In the genomic region with DNA sequence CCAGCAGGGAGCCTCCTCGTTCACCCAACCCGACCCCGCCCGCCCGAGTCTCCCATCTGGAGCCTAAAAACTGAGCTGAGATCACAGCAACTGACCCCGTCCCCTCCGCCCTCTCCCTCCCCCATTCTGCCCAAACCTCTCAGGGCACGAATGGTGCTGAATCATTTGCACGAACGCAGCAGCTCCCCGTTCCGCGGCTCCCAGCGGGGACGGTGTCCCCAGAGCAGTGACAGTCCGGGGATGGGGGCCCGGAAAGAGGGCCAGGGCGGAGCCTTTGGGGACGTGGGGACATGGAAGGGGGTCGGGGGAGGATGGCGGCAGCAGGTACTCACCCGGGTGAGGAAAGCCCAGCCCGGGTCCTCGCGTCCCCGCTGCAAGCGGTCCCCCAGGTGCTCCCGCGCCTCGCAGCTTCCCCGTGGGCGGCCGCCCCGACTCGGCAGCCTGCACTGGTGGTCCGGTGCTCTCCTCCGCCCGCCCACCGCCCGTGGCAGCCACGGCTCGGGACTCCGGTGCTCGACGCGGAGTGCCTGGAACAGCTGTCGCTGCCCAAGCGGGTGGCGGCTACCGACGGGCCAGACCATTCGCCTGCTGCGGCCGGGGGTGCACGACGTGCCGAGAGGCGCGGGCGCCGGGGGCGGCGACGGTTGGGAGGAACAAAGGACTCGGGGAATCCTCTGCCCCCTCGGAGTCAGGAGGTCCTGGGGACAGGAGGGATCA, we compare ENCODE assay signal across 1 cellular context.
A peak's percentile ranks its signal among the peaks of the same experiment; 100 is the strongest.
TF ChIP-seq lines count a peak whose summit lies in the region.

A gene with protein sequence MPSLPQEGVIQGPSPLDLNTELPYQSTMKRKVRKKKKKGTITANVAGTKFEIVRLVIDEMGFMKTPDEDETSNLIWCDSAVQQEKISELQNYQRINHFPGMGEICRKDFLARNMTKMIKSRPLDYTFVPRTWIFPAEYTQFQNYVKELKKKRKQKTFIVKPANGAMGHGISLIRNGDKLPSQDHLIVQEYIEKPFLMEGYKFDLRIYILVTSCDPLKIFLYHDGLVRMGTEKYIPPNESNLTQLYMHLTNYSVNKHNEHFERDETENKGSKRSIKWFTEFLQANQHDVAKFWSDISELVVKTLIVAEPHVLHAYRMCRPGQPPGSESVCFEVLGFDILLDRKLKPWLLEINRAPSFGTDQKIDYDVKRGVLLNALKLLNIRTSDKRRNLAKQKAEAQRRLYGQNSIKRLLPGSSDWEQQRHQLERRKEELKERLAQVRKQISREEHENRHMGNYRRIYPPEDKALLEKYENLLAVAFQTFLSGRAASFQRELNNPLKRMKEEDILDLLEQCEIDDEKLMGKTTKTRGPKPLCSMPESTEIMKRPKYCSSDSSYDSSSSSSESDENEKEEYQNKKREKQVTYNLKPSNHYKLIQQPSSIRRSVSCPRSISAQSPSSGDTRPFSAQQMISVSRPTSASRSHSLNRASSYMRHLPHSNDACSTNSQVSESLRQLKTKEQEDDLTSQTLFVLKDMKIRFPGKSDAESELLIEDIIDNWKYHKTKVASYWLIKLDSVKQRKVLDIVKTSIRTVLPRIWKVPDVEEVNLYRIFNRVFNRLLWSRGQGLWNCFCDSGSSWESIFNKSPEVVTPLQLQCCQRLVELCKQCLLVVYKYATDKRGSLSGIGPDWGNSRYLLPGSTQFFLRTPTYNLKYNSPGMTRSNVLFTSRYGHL (minus strand): TSS at position 534 of the 717 bp plus-strand sequence. CDS start 46,921 bp downstream, outside the sequence.

TF ChIP-seq in HEK293, 187 proteins besides CTCF, POLR2A, EP300 and RAD21 (continued from another document and continues in another):
- TF ChIP-seq, protein P1, sequence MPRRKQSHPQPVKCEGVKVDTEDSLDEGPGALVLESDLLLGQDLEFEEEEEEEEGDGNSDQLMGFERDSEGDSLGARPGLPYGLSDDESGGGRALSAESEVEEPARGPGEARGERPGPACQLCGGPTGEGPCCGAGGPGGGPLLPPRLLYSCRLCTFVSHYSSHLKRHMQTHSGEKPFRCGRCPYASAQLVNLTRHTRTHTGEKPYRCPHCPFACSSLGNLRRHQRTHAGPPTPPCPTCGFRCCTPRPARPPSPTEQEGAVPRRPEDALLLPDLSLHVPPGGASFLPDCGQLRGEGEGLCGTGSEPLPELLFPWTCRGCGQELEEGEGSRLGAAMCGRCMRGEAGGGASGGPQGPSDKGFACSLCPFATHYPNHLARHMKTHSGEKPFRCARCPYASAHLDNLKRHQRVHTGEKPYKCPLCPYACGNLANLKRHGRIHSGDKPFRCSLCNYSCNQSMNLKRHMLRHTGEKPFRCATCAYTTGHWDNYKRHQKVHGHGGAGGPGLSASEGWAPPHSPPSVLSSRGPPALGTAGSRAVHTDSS (tag by site-specific recombination; IDR thresholded peaks at IDR 0.05), result no peak
- 0 out of 2 replicates have a peak, but pooled peaks have one; percentile 62 for TF ChIP-seq ZNF121 (tag by site-specific recombination; IDR thresholded peaks at IDR 0.05)
- TF ChIP-seq IKZF3 (tag by site-specific recombination; IDR thresholded peaks at IDR 0.05), result no peak
- no peak for TF ChIP-seq ZNF571 (tag by site-specific recombination; IDR thresholded peaks at IDR 0.05)
- no peak for TF ChIP-seq ZNF221 (tag by site-specific recombination; IDR thresholded peaks at IDR 0.05; ENCODE audit: borderline replicate concordance)
- no peak for TF ChIP-seq ZNF548 (tag by site-specific recombination; IDR thresholded peaks at IDR 0.05)
- no peak for TF ChIP-seq ZNF23 (tag by site-specific recombination; IDR thresholded peaks at IDR 0.05; ENCODE audit: borderline replicate concordance)
- no peak for TF ChIP-seq ZNF560 (tag by site-specific recombination; IDR thresholded peaks at IDR 0.05; ENCODE audit: borderline replicate concordance)
- no peak for TF ChIP-seq ZNF701 (tag by site-specific recombination; IDR thresholded peaks at IDR 0.05)
- TF ChIP-seq, protein P2, sequence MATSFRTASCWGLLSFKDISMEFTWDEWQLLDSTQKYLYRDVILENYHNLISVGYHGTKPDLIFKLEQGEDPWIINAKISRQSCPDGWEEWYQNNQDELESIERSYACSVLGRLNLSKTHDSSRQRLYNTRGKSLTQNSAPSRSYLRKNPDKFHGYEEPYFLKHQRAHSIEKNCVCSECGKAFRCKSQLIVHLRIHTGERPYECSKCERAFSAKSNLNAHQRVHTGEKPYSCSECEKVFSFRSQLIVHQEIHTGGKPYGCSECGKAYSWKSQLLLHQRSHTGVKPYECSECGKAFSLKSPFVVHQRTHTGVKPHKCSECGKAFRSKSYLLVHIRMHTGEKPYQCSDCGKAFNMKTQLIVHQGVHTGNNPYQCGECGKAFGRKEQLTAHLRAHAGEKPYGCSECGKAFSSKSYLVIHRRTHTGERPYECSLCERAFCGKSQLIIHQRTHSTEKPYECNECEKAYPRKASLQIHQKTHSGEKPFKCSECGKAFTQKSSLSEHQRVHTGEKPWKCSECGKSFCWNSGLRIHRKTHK (tag by site-specific recombination; IDR thresholded peaks at IDR 0.05), result no peak
- TF ChIP-seq ZNF266 (tag by site-specific recombination; IDR thresholded peaks at IDR 0.05; ENCODE audit: low read depth), result peak; percentile 2; the same call in 1 of the 2 replicates
- TF ChIP-seq ZNF654 (tag by site-specific recombination; IDR thresholded peaks at IDR 0.05; ENCODE audit: low read depth), result no peak
- no peak for TF ChIP-seq ZNF211 (tag by site-specific recombination; IDR thresholded peaks at IDR 0.05; ENCODE audit: low read depth)
- TF ChIP-seq ZFP69B (tag by site-specific recombination; IDR thresholded peaks at IDR 0.05), result no peak
- 0 out of 2 replicates have a peak, but pooled peaks have one; percentile 35 for TF ChIP-seq ZNF366 (tag by site-specific recombination; conservative IDR thresholded peaks at IDR 0.05)
- peak; percentile 97 for TF ChIP-seq ZNF501 (tag by site-specific recombination; IDR thresholded peaks at IDR 0.05)
- no peak for TF ChIP-seq ZNF214 (tag by site-specific recombination; IDR thresholded peaks at IDR 0.05; ENCODE audit: borderline replicate concordance)
- TF ChIP-seq, protein P3, sequence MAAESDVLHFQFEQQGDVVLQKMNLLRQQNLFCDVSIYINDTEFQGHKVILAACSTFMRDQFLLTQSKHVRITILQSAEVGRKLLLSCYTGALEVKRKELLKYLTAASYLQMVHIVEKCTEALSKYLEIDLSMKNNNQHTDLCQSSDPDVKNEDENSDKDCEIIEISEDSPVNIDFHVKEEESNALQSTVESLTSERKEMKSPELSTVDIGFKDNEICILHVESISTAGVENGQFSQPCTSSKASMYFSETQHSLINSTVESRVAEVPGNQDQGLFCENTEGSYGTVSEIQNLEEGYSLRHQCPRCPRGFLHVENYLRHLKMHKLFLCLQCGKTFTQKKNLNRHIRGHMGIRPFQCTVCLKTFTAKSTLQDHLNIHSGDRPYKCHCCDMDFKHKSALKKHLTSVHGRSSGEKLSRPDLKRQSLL (tag by site-specific recombination; IDR thresholded peaks at IDR 0.05), result no peak
- TF ChIP-seq ZNF596 (tag by site-specific recombination; IDR thresholded peaks at IDR 0.05), result no peak
- TF ChIP-seq, protein P4, sequence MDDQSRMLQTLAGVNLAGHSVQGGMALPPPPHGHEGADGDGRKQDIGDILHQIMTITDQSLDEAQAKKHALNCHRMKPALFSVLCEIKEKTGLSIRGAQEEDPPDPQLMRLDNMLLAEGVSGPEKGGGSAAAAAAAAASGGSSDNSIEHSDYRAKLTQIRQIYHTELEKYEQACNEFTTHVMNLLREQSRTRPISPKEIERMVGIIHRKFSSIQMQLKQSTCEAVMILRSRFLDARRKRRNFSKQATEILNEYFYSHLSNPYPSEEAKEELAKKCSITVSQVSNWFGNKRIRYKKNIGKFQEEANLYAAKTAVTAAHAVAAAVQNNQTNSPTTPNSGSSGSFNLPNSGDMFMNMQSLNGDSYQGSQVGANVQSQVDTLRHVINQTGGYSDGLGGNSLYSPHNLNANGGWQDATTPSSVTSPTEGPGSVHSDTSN (CRISPR knock-in tag; IDR thresholded peaks at IDR 0.05), result no peak
- TF ChIP-seq ZNF324 (tag by site-specific recombination; IDR thresholded peaks at IDR 0.05), result peak; percentile 93; the same call in 1 of the 2 replicates
- no peak for TF ChIP-seq YY1 (tag by site-specific recombination; IDR thresholded peaks at IDR 0.05)
- TF ChIP-seq ZFHX2 (tag by site-specific recombination; conservative IDR thresholded peaks at IDR 0.05), result peak; percentile 90
- TF ChIP-seq HOXD13 (CRISPR knock-in tag; IDR thresholded peaks at IDR 0.05; ENCODE audit: borderline replicate concordance), result no peak
- TF ChIP-seq YY2 (tag by site-specific recombination; IDR thresholded peaks at IDR 0.05), result peak; percentile 48; the same call in 1 of the 2 replicates
- peak; percentile 36; the same call in 1 of the 2 replicates for TF ChIP-seq ZSCAN23 (tag by site-specific recombination; IDR thresholded peaks at IDR 0.05)
- no peak for TF ChIP-seq GLI2 (tag by site-specific recombination; IDR thresholded peaks at IDR 0.05; ENCODE audit: borderline replicate concordance, low read depth)
- TF ChIP-seq ZNF133 (tag by site-specific recombination; IDR thresholded peaks at IDR 0.05), result no peak
- TF ChIP-seq ZNF529 (tag by site-specific recombination; IDR thresholded peaks at IDR 0.05; ENCODE audit: insufficient replicate concordance), result no peak
- no peak for TF ChIP-seq ZNF677 (tag by site-specific recombination; IDR thresholded peaks at IDR 0.05)
- TF ChIP-seq, protein P5, sequence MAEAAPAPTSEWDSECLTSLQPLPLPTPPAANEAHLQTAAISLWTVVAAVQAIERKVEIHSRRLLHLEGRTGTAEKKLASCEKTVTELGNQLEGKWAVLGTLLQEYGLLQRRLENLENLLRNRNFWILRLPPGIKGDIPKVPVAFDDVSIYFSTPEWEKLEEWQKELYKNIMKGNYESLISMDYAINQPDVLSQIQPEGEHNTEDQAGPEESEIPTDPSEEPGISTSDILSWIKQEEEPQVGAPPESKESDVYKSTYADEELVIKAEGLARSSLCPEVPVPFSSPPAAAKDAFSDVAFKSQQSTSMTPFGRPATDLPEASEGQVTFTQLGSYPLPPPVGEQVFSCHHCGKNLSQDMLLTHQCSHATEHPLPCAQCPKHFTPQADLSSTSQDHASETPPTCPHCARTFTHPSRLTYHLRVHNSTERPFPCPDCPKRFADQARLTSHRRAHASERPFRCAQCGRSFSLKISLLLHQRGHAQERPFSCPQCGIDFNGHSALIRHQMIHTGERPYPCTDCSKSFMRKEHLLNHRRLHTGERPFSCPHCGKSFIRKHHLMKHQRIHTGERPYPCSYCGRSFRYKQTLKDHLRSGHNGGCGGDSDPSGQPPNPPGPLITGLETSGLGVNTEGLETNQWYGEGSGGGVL (tag by site-specific recombination; IDR thresholded peaks at IDR 0.05), result peak; percentile 44
- peak; percentile 97 for TF ChIP-seq ZBTB17 (tag by site-specific recombination; IDR thresholded peaks at IDR 0.05)
- TF ChIP-seq, protein P6, sequence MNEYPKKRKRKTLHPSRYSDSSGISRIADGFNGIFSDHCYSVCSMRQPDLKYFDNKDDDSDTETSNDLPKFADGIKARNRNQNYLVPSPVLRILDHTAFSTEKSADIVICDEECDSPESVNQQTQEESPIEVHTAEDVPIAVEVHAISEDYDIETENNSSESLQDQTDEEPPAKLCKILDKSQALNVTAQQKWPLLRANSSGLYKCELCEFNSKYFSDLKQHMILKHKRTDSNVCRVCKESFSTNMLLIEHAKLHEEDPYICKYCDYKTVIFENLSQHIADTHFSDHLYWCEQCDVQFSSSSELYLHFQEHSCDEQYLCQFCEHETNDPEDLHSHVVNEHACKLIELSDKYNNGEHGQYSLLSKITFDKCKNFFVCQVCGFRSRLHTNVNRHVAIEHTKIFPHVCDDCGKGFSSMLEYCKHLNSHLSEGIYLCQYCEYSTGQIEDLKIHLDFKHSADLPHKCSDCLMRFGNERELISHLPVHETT (tag by site-specific recombination; IDR thresholded peaks at IDR 0.05), result 0 out of 2 replicates have a peak, but pooled peaks have one; percentile 57
- TF ChIP-seq, protein P7, sequence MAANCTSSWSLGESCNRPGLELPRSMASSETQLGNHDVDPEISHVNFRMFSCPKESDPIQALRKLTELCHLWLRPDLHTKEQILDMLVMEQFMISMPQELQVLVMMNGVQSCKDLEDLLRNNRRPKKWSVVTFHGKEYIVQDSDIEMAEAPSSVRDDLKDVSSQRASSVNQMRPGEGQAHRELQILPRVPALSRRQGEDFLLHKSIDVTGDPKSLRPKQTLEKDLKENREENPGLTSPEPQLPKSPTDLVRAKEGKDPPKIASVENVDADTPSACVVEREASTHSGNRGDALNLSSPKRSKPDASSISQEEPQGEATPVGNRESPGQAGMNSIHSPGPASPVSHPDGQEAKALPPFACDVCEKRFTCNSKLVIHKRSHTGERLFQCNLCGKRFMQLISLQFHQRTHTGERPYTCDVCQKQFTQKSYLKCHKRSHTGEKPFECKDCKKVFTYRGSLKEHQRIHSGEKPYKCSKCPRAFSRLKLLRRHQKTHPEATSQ (tag by site-specific recombination; IDR thresholded peaks at IDR 0.05), result peak; percentile 47; the same call in 1 of the 2 replicates
- TF ChIP-seq, protein P8, sequence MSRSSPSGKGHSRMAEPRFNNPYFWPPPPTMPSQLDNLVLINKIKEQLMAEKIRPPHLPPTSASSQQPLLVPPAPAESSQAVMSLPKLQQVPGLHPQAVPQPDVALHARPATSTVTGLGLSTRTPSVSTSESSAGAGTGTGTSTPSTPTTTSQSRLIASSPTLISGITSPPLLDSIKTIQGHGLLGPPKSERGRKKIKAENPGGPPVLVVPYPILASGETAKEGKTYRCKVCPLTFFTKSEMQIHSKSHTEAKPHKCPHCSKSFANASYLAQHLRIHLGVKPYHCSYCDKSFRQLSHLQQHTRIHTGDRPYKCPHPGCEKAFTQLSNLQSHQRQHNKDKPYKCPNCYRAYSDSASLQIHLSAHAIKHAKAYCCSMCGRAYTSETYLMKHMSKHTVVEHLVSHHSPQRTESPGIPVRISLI (tag by site-specific recombination; IDR thresholded peaks at IDR 0.05), result 0 out of 2 replicates have a peak, but pooled peaks have one; percentile 19
- no peak for TF ChIP-seq ZNF664 (tag by site-specific recombination; IDR thresholded peaks at IDR 0.05)
- no peak for TF ChIP-seq ZNF350 (tag by site-specific recombination; IDR thresholded peaks at IDR 0.05)
- TF ChIP-seq, protein P9, sequence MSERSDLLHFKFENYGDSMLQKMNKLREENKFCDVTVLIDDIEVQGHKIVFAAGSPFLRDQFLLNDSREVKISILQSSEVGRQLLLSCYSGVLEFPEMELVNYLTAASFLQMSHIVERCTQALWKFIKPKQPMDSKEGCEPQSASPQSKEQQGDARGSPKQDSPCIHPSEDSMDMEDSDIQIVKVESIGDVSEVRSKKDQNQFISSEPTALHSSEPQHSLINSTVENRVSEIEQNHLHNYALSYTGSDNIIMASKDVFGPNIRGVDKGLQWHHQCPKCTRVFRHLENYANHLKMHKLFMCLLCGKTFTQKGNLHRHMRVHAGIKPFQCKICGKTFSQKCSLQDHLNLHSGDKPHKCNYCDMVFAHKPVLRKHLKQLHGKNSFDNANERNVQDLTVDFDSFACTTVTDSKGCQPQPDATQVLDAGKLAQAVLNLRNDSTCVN (tag by site-specific recombination; optimal IDR thresholded peaks at IDR 0.05), result peak; percentile 87
- TF ChIP-seq ZNF24 (tag by site-specific recombination; IDR thresholded peaks at IDR 0.05), result 0 out of 2 replicates have a peak, but pooled peaks have one; percentile 65
- TF ChIP-seq ZNF473 (tag by site-specific recombination; IDR thresholded peaks at IDR 0.05), result no peak
- peak; percentile 94 for TF ChIP-seq ZNF2 (tag by site-specific recombination; IDR thresholded peaks at IDR 0.05)
- TF ChIP-seq ZNF621 (tag by site-specific recombination; IDR thresholded peaks at IDR 0.05), result no peak
- TF ChIP-seq GLIS1 (tag by site-specific recombination; IDR thresholded peaks at IDR 0.05), result peak; percentile 63
